ENCODE assay signal across 7 cellular contexts in genomic region chr18:48928787-48929186, GRCh38. TPM values are rescaled to one million over a fixed set of nuclear protein-coding genes. Genes with fewer than 3 reads are reported as not detected.
DNase-seq lines count a peak whose midpoint lies in the region; ATAC-seq and TF ChIP-seq lines count a peak whose summit lies in the region.

No MANE protein-coding gene starts in this region.

- ATAC-seq in GM18907 (IDR thresholded peaks at IDR 0.05; ENCODE audit: unreplicated experiment) = peak; percentile 76
- peak; percentile 62 for ATAC-seq in HG03060 (IDR thresholded peaks at IDR 0.05; ENCODE audit: low read depth, unreplicated experiment)
- peak; percentile 68 for ATAC-seq in esophagus mucosa

- no peaks in the 10 kb centered on the region for H3K27me3 ChIP-seq in neutrophil
- no peaks in the 10 kb centered on the region for H3K27me3 ChIP-seq in vagina

- DNase-seq in NCI-H69 (lab: John Stamatoyannopoulos, UW) (peak; percentile 99), vagina (ENCODE audit: extremely low spot score in 2 of 2) (no peak)
- peak; percentile 75 for DNase-seq in activated CD8-positive, alpha-beta memory T cell treated with anti-CD3 and anti-CD28 coated beads, Interleukin-2, amount 50 U/mL, for 4 hours

- no peaks in the 10 kb centered on the region for H3K36me3 ChIP-seq in neutrophil
- H3K36me3 ChIP-seq in vagina = no peaks in the 10 kb centered on the region

- H3K4me1 ChIP-seq in neutrophil (ENCODE audit: control insufficient read depth in 1 of 2, insufficient read depth in 1 of 2, low read depth in 1 of 2, low read length in 1 of 2) (peaks cover 89 to 94% of the 10 kb centered on the region in 2 experiments), vagina (peaks cover 97% of the 10 kb centered on the region)

- H3K9me3 ChIP-seq in neutrophil (no peaks in the 10 kb centered on the region), vagina (no peaks in the 10 kb centered on the region)

- TF ChIP-seq POLR2A in vagina (IDR thresholded peaks at IDR 0.05) = no peak

- intact Hi-C loops in vagina (cut with DNase I) = no loop called here

- H3K27ac ChIP-seq in neutrophil (peak overlapping the region; percentile 60), vagina (peak overlapping the region; percentile 94)

- peak overlapping the region in 1 of 2 experiments; percentile 18 for H3K4me3 ChIP-seq in neutrophil (ENCODE audit: low read depth in 1 of 2, low read length in 1 of 2)
- peak overlapping the region in 1 of 2 donors; percentile 24 for H3K4me3 ChIP-seq in vagina

- TF ChIP-seq CTCF in neutrophil (IDR thresholded peaks at IDR 0.05) (no peak), vagina (IDR thresholded peaks at IDR 0.05) (no peak)

RNA-seq across cellular contexts. Expression of gene SMAD7, which starts 22.0 kb away (rescaled TPM):
- 3.7 TPM for total RNA-seq in esophagus mucosa
- 34.1 TPM for total RNA-seq in vagina

Comparison
In these comparisons a context has a peak if more than half of its experiments do, and no peak if none do; other contexts are left out.
1. DNase-seq: peak in NCI-H69 (single experiment) and activated CD8-positive, alpha-beta memory T cell treated with anti-CD3 and anti-CD28 coated beads, Interleukin-2, amount 50 U/mL, for 4 hours (single experiment); none in vagina (0 of 2).
2. Peak in every context shown above with its lines, with median percentiles within 50 percentile points of each other: ATAC-seq.